In genomic region chr11:62402994-62403393, GRCh38 we compare ENCODE assay signal across 13 cellular contexts. TPM values are rescaled to one million over a fixed set of nuclear protein-coding genes. Genes with fewer than 3 reads are reported as not detected.
DNase-seq lines count a peak whose midpoint lies in the region; ATAC-seq and TF ChIP-seq lines count a peak whose summit lies in the region.
"Had no signal": no experiment of that assay in that cellular context is flagged by ENCODE, and none has a peak within 500 bp of the region (broad histone marks: within the 10 kb centered on the region; RNA-seq: fewer than 3 reads in every experiment).

No MANE protein-coding gene starts in this region.

- no peaks in the 10 kb centered on the region for H3K36me3 ChIP-seq in left ventricle myocardium inferior
- no peaks in the 10 kb centered on the region for H3K36me3 ChIP-seq in uterus
- H3K36me3 ChIP-seq: MG63, ovary had no signal

- H3K27me3 ChIP-seq in left ventricle myocardium inferior (ENCODE audit: low read depth) (no peaks in the 10 kb centered on the region), uterus (no peaks in the 10 kb centered on the region)
- H3K27me3 ChIP-seq: MG63, ovary had no signal

- H3K27me3 Mint-ChIP-seq in brain: peaks cover 5% of the 10 kb centered on the region
- H3K27me3 Mint-ChIP-seq in natural killer cell treated with Interleukin-12 subunit alpha and Interleukin-12 subunit beta and Interleukin-15 and Interleukin-18, amount 100 ng/mL, for 72 hours: no peaks in the 10 kb centered on the region

- H3K9me3 ChIP-seq in left ventricle myocardium inferior (replicated peaks): no peaks in the 10 kb centered on the region
- no peaks in the 10 kb centered on the region for H3K9me3 ChIP-seq in uterus
- H3K9me3 ChIP-seq: MG63, ovary, SK-N-SH had no signal

- TF ChIP-seq CTCF in left ventricle myocardium inferior (IDR thresholded peaks at IDR 0.05; ENCODE audit: borderline replicate concordance) (no peak), brain (conservative IDR thresholded peaks at IDR 0.05) (no peak), uterus (IDR thresholded peaks at IDR 0.05) (no peak)

- intact Hi-C loops in left ventricle myocardium inferior (cut with micrococcal nuclease) (no loop called here), cardiac septum (cut with DNase I) (no loop called here), uterus (cut with DNase I; ENCODE audit: low total_unique reads) (no loop called here)

- H3K27ac ChIP-seq in left ventricle myocardium inferior (replicated peaks): peak overlapping the region; percentile 74
- H3K27ac ChIP-seq in uterus: peak overlapping the region; percentile 81 to 84

- no peak for TF ChIP-seq POLR2A in uterus (IDR thresholded peaks at IDR 0.05)

- H3K36me3 Mint-ChIP-seq in brain: no peaks in the 10 kb centered on the region
- no peaks in the 10 kb centered on the region for H3K36me3 Mint-ChIP-seq in natural killer cell treated with Interleukin-12 subunit alpha and Interleukin-12 subunit beta and Interleukin-15 and Interleukin-18, amount 100 ng/mL, for 72 hours

- H3K27ac Mint-ChIP-seq in brain: peak overlapping the region; percentile 59 to 96 (median 89)
- H3K27ac Mint-ChIP-seq in natural killer cell treated with Interleukin-12 subunit alpha and Interleukin-12 subunit beta and Interleukin-15 and Interleukin-18, amount 100 ng/mL, for 72 hours: peak overlapping the region; percentile 69 to 86

- ATAC-seq in natural killer cell treated with Interleukin-12 subunit alpha and Interleukin-12 subunit beta and Interleukin-15 and Interleukin-18, amount 100 ng/mL, for 72 hours: no peak
- no peak for ATAC-seq in GM21576 (IDR thresholded peaks at IDR 0.05; ENCODE audit: unreplicated experiment)

- H3K9me3 Mint-ChIP-seq in brain: peaks cover 0 to 9% (median 0%) of the 10 kb centered on the region in 5 experiments
- H3K9me3 Mint-ChIP-seq in natural killer cell treated with Interleukin-12 subunit alpha and Interleukin-12 subunit beta and Interleukin-15 and Interleukin-18, amount 100 ng/mL, for 72 hours: no peaks in the 10 kb centered on the region

- no peak for DNase-seq in left ventricle myocardium inferior
- DNase-seq in cardiac septum (ENCODE audit: low spot score): no peak
- no peak for DNase-seq in natural killer cell treated with Interleukin-12 subunit alpha and Interleukin-12 subunit beta and Interleukin-15 and Interleukin-18, amount 100 ng/mL, for 72 hours (ENCODE audit: low spot score)
- no peak for DNase-seq in uterus
- DNase-seq in iPS-NIHi7 (ENCODE audit: extremely low spot score): no peak
- DNase-seq in NCI-H2227 (lab: John Stamatoyannopoulos, UW; ENCODE audit: unreplicated experiment): no peak
- DNase-seq: cerebellar nuclear complex, MG63, SK-N-SH had no signal

- H3K4me3 Mint-ChIP-seq in brain: peak overlapping the region in 1 of 5 experiments; percentile 39
- H3K4me3 Mint-ChIP-seq in natural killer cell treated with Interleukin-12 subunit alpha and Interleukin-12 subunit beta and Interleukin-15 and Interleukin-18, amount 100 ng/mL, for 72 hours: peak overlapping the region; percentile 58

- H3K4me1 ChIP-seq in left ventricle myocardium inferior (peaks cover 48% of the 10 kb centered on the region), uterus (peaks cover 30 to 39% of the 10 kb centered on the region in 2 donors)

- H3K4me1 Mint-ChIP-seq in brain: peaks cover 61% of the 10 kb centered on the region
- H3K4me1 Mint-ChIP-seq in natural killer cell treated with Interleukin-12 subunit alpha and Interleukin-12 subunit beta and Interleukin-15 and Interleukin-18, amount 100 ng/mL, for 72 hours (ENCODE audit: low read depth in 2 of 2): peaks cover 11 to 21% of the 10 kb centered on the region in 2 donors

- H3K4me3 ChIP-seq in left ventricle myocardium inferior (no peak overlapping the region), uterus (no peak overlapping the region)
- H3K4me3 ChIP-seq: MG63, ovary had no signal

RNA-seq across cellular contexts. Expression of gene SCGB1A1, which starts 15.8 kb away (rescaled TPM):
- total RNA-seq in left ventricle myocardium inferior (not detected), cardiac septum (not detected), uterus (not detected)
- polyA plus RNA-seq in brain (ENCODE audit: insufficient read depth, low read depth, low replicate concordance): 24.1 TPM
- total RNA-seq in natural killer cell treated with Interleukin-12 subunit alpha and Interleukin-12 subunit beta and Interleukin-15 and Interleukin-18, amount 100 ng/mL, for 72 hours: not detected
- total RNA-seq: epithelial cell of proximal tubule had no signal
- polyA plus RNA-seq: ovary, SK-N-SH had no signal
